ENCODE assay signal across 9 cellular contexts in the genomic region with DNA sequence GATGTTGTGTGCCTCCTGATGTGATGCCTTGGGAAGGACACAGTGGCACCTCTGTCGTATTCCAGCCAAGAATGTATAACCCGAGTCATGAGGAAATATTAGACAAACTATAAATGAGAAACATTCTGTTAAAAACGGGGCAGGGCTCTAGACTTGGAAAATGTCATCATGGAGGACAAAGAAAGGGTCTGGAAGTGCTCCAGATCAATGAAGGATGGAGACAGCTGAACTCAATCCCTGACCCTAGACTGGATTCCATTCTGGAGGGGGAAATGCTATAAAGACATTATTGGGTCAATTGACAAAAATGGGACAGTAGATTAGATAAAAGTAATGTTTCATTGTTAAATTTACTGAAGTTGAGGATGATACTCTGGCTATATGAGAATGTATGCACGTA.
"Had no signal": no experiment of that assay in that cellular context is flagged by ENCODE, and none has a peak within 500 bp of the region (broad histone marks: within the 10 kb centered on the region; RNA-seq: fewer than 3 reads in every experiment).

No MANE protein-coding gene starts in this region.

- H3K4me1 Mint-ChIP-seq: H9 had no signal

- H3K9me3 Mint-ChIP-seq: H9 had no signal

- H3K9ac ChIP-seq: GM23248 had no signal

- H2AFZ ChIP-seq: GM23248 had no signal

- H3K4me3 ChIP-seq: GM23248, K562 had no signal

- H3K4me3 Mint-ChIP-seq: H9 had no signal

- DNase-seq: GM23248, GOT3, H9, HCEC 1CT, IMR-90, KG1 had no signal

- ATAC-seq: K562 had no signal

- H3K27ac Mint-ChIP-seq: H9 had no signal

- H3K27ac ChIP-seq: GM23248 had no signal

- FAIRE-seq: H54, HTR-8/SVneo, K562 had no signal
